In the genomic region with DNA sequence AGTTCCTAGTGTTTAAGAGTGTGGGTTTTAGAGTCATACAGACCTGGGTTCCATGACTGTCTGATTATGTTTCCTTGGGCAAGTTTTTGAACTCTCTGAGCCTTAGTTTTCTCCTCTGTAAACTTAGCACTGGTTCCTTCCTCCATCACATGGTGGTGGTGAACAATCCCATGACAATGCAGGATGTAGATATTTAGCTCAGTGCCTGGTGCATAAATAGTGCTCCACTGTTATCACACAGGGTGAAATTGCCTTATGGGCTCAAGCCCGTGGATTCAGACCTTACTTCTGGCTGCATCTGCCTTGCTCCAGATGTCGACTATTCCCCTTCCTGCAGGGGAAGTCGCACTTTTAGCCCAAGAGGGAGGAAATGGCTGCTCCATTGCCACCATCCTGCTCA, we compare ENCODE assay signal across 16 cellular contexts.
DNase-seq lines count a peak whose midpoint lies in the region; ATAC-seq and TF ChIP-seq lines count a peak whose summit lies in the region.
"Had no signal": no experiment of that assay in that cellular context is flagged by ENCODE, and none has a peak within 500 bp of the region (broad histone marks: within the 10 kb centered on the region; RNA-seq: fewer than 3 reads in every experiment).

No MANE protein-coding gene starts in this region.

- no peaks in the 10 kb centered on the region for H3K4me1 Mint-ChIP-seq in activated naive CD8-positive, alpha-beta T cell treated with anti-CD3 and anti-CD28 coated beads, Interleukin-2, amount 50 U/mL, for 24 hours
- H3K4me1 Mint-ChIP-seq: B cell; CD4-positive, alpha-beta memory T cell had no signal

- no peak overlapping the region for H3K4ac ChIP-seq in neuronal stem cell (ENCODE audit: low read length)

- no peak overlapping the region for H3K23ac ChIP-seq in neuronal stem cell (ENCODE audit: low read depth, low read length, poor library complexity)

- peaks cover 51% of the 10 kb centered on the region for H3K4me1 ChIP-seq in PC-3 (ENCODE audit: insufficient read depth, low read length)
- H3K4me1 ChIP-seq in neuronal stem cell (ENCODE audit: control insufficient read depth in 2 of 2, insufficient read depth in 1 of 2, low read depth in 1 of 2, low read length in 2 of 2): peaks cover 12 to 16% of the 10 kb centered on the region in 2 donors
- H3K4me1 ChIP-seq: HAP-1 had no signal

- peak overlapping the region; percentile 15 for H3K18ac ChIP-seq in neuronal stem cell (ENCODE audit: low read length)

- H3K79me2 ChIP-seq in PC-3 (ENCODE audit: low read length): peaks cover 54% of the 10 kb centered on the region

- peaks cover 6% of the 10 kb centered on the region for H3K79me1 ChIP-seq in neuronal stem cell (ENCODE audit: low read depth, low read length)

- H4K91ac ChIP-seq in neuronal stem cell (ENCODE audit: low read depth, low read length, poor library complexity): no peak overlapping the region

- H3F3A ChIP-seq in PC-3 (ENCODE audit: low read length, unreplicated experiment): peaks cover 9% of the 10 kb centered on the region

- H3K9me3 ChIP-seq in PC-3 (ENCODE audit: low read length) (no peaks in the 10 kb centered on the region), WERI-Rb-1 (ENCODE audit: severe bottlenecking) (peaks cover 5% of the 10 kb centered on the region), neuronal stem cell (replicated peaks in 1 of 2; ENCODE audit: control insufficient read depth in 2 of 2, insufficient read depth in 1 of 2, low read depth in 1 of 2, low read length in 2 of 2) (peaks cover 9 to 31% of the 10 kb centered on the region in 2 donors)
- H3K9me3 ChIP-seq: HAP-1 had no signal

- no TSS peak for BruUV-seq in PC-3 (replicated peaks; lab: Mats Ljungman, UMichigan)

- H2BK15ac ChIP-seq in neuronal stem cell (ENCODE audit: low read length): no peak overlapping the region

- H3K27ac Mint-ChIP-seq in activated naive CD8-positive, alpha-beta T cell treated with anti-CD3 and anti-CD28 coated beads, Interleukin-2, amount 50 U/mL, for 24 hours: no peak overlapping the region
- H3K27ac Mint-ChIP-seq: B cell; CD4-positive, alpha-beta memory T cell; HFFc6 had no signal

- H2AFZ ChIP-seq in PC-3 (ENCODE audit: low read length) (no peak overlapping the region), neuronal stem cell (ENCODE audit: low read length) (no peak overlapping the region)

- H4K20me1 ChIP-seq in PC-3 (ENCODE audit: low read length): no peaks in the 10 kb centered on the region

- no peaks in the 10 kb centered on the region for H3K9me3 Mint-ChIP-seq in activated naive CD8-positive, alpha-beta T cell treated with anti-CD3 and anti-CD28 coated beads, Interleukin-2, amount 50 U/mL, for 24 hours

- H3K27ac ChIP-seq in PC-3 (ENCODE audit: low read length): peak overlapping the region; percentile 47
- peak overlapping the region; percentile 65 for H3K27ac ChIP-seq in WERI-Rb-1
- H3K27ac ChIP-seq in neuronal stem cell (replicated peaks; ENCODE audit: low read length): no peak overlapping the region
- H3K27ac ChIP-seq: C4-2B had no signal

- H3K14ac ChIP-seq in neuronal stem cell (ENCODE audit: low read length): no peak overlapping the region

- H2AK5ac ChIP-seq in neuronal stem cell (ENCODE audit: low read depth, low read length): no peak overlapping the region

- H3K27me3 ChIP-seq in PC-3 (ENCODE audit: low read length) (no peaks in the 10 kb centered on the region), WERI-Rb-1 (ENCODE audit: insufficient read depth, low read depth, severe bottlenecking) (no peaks in the 10 kb centered on the region), neuronal stem cell (ENCODE audit: control insufficient read depth in 3 of 3, insufficient read depth in 3 of 3, low read depth in 1 of 3, low read length in 3 of 3) (no peaks in the 10 kb centered on the region)

- no peak overlapping the region for H3K4me3 Mint-ChIP-seq in activated naive CD8-positive, alpha-beta T cell treated with anti-CD3 and anti-CD28 coated beads, Interleukin-2, amount 50 U/mL, for 24 hours
- H3K4me3 Mint-ChIP-seq: B cell; CD4-positive, alpha-beta memory T cell; HFFc6 had no signal

- CTCF ChIA-PET in PC-3 (lab: Charles Lee): interaction anchor here (0.9 kb wide), 1 partner anchor 184 kb away, joined by 8 read pairs; no protein-coding TSS in a partner anchor

- H3K9me2 ChIP-seq in PC-3 (replicated peaks; ENCODE audit: low read length): no peaks in the 10 kb centered on the region

- POLR2A ChIA-PET in PC-3 (lab: Charles Lee; ENCODE audit: unreplicated experiment): no interaction called here

- H3K4me2 ChIP-seq in PC-3 (ENCODE audit: low read length) (peak overlapping the region; percentile 81), neuronal stem cell (ENCODE audit: insufficient read depth, low read length, poor library complexity, severe bottlenecking) (no peak overlapping the region)

- H3K9ac ChIP-seq in PC-3 (ENCODE audit: low read length) (no peak overlapping the region), neuronal stem cell (ENCODE audit: low read depth, low read length, poor library complexity) (no peak overlapping the region)

- no CpG with 5 or more reads among the region's 3 CpGs for WGBS in neuronal stem cell (ENCODE audit: extremely low coverage in 2 of 2, insufficient read length in 2 of 2, insufficient replicate concordance in 1 of 2), 2 donors

- ATAC-seq in PC-3: no peak
- no peak for ATAC-seq in activated naive CD8-positive, alpha-beta T cell treated with anti-CD3 and anti-CD28 coated beads, Interleukin-2, amount 50 U/mL, for 24 hours
- no peak for ATAC-seq in GM19397 (IDR thresholded peaks at IDR 0.05; ENCODE audit: unreplicated experiment)
- ATAC-seq: HepG2 had no signal

- no peak overlapping the region for H2BK120ac ChIP-seq in neuronal stem cell (ENCODE audit: low read depth, low read length)

- H3K36me3 ChIP-seq in PC-3 (ENCODE audit: low read depth, low read length) (peaks cover 5% of the 10 kb centered on the region; the same call in 1 of the 2 replicates), WERI-Rb-1 (no peaks in the 10 kb centered on the region), neuronal stem cell (replicated peaks in 1 of 2; ENCODE audit: control insufficient read depth in 2 of 2, insufficient read depth in 2 of 2, low read length in 2 of 2) (peaks cover 2 to 6% of the 10 kb centered on the region in 2 donors)
- H3K36me3 ChIP-seq: HAP-1 had no signal

- no peak overlapping the region for H2BK5ac ChIP-seq in neuronal stem cell (ENCODE audit: low read length)

- H3K4me3 ChIP-seq in PC-3 (ENCODE audit: low read length) (no peak overlapping the region), WERI-Rb-1 (ENCODE audit: low read depth, low read length) (no peak overlapping the region), neuronal stem cell (ENCODE audit: low read length in 2 of 2) (peak overlapping the region in 1 of 2 donors; percentile 36)
- H3K4me3 ChIP-seq: HAP-1 had no signal

- no peaks in the 10 kb centered on the region for H3K27me3 Mint-ChIP-seq in activated naive CD8-positive, alpha-beta T cell treated with anti-CD3 and anti-CD28 coated beads, Interleukin-2, amount 50 U/mL, for 24 hours

- intact Hi-C loops in PC-3 (cut with micrococcal nuclease): loop anchor here (5.0 kb wide), 2 partner anchors 54 to 389 kb away; a partner anchor contains a TSS

- DNase-seq in HCEC 1CT: peak; percentile 18
- DNase-seq in PC-3: no peak
- no peak for DNase-seq in WERI-Rb-1
- DNase-seq in neuronal stem cell (ENCODE audit: low spot score): no peak
- no peak for DNase-seq in activated naive CD8-positive, alpha-beta T cell treated with anti-CD3 and anti-CD28 coated beads, Interleukin-2, amount 50 U/mL, for 24 hours
- no peak for DNase-seq in epidermal melanocyte (ENCODE audit: insufficient read length, low spot score)
- DNase-seq: CD4-positive, alpha-beta memory T cell; DND-41; GF-D8; GOT3; HFFc6 had no signal

- no peak for TF ChIP-seq CTCF in PC-3 (conservative IDR thresholded peaks at IDR 0.05; ENCODE audit: low read depth, low read length)
- no peak for TF ChIP-seq CTCF in WERI-Rb-1 (IDR thresholded peaks at IDR 0.05; ENCODE audit: low read depth, low read length)

- H4K8ac ChIP-seq in neuronal stem cell (ENCODE audit: low read depth, low read length): no peak overlapping the region

- no peak overlapping the region for H2BK12ac ChIP-seq in neuronal stem cell (ENCODE audit: low read length)

- H3K36me3 Mint-ChIP-seq in activated naive CD8-positive, alpha-beta T cell treated with anti-CD3 and anti-CD28 coated beads, Interleukin-2, amount 50 U/mL, for 24 hours (ENCODE audit: low read depth): no peaks in the 10 kb centered on the region
- H3K36me3 Mint-ChIP-seq: CD4-positive, alpha-beta memory T cell had no signal
